Comparison of ENCODE assay signal across 8 cellular contexts in genomic region chr10:70146489-70147488, GRCh38. TPM values are rescaled to one million over a fixed set of nuclear protein-coding genes. Genes with fewer than 3 reads are reported as not detected.
DNase-seq lines count a peak whose midpoint lies in the region; ATAC-seq and TF ChIP-seq lines count a peak whose summit lies in the region.

TSS of gene TYSND1 (minus strand) at chr10:70146700. CDS start at chr10:70146586, 114 bp downstream.

- in situ Hi-C loops in GM18951 (cut with MboI; ENCODE audit: low sequenced_read_pairs, unreplicated experiment), result no loop called here

- no peaks in the 10 kb centered on the region for H3K27me3 Mint-ChIP-seq in WTC11 (ENCODE audit: low read depth)
- H3K27me3 Mint-ChIP-seq in immature natural killer cell (ENCODE audit: low read depth in 3 of 3), result peaks cover 4 to 10% (median 7%) of the 10 kb centered on the region in 3 donors

- TF ChIP-seq POLR2A in GM18951 (IDR thresholded peaks at IDR 0.05; ENCODE audit: extremely low read depth, insufficient read depth, insufficient read length), result peak; percentile 79

- CTCF ChIA-PET in WTC11 (lab: Charles Lee), result interaction anchor here (0.6 to 4.0 kb wide), 71 partner anchors 9 to 697 kb away, joined by 3 to 79 read pairs (median 4); partner anchors contain the start of genes MACROH2A2, NPFFR1, PPA1 and SAR1A

- peaks cover 13% of the 10 kb centered on the region for H3K36me3 Mint-ChIP-seq in WTC11
- H3K36me3 Mint-ChIP-seq in immature natural killer cell, result peaks cover 8 to 15% (median 11%) of the 10 kb centered on the region in 3 donors

- ATAC-seq in HG03196 (IDR thresholded peaks at IDR 0.05; ENCODE audit: unreplicated experiment) (peak; percentile 91), WTC11 (peak; percentile 93)

- POLR2A ChIA-PET in WTC11 (lab: Charles Lee), result interaction anchor here (0.6 to 1.8 kb wide), 18 partner anchors 10 to 1511 kb away, joined by 3 to 19 read pairs (median 4); partner anchors contain the start of gene SAR1A

- peaks cover 16% of the 10 kb centered on the region for H3K4me1 Mint-ChIP-seq in WTC11
- peaks cover 30 to 37% of the 10 kb centered on the region in 2 donors for H3K4me1 Mint-ChIP-seq in immature natural killer cell

- DNase-seq in AG09319 (ENCODE audit: extremely low read depth, low read depth), result peak; percentile 95
- DNase-seq in NCI-H226, result peak; percentile 98
- peak; percentile 98 for DNase-seq in WTC11 (ENCODE audit: low spot score)
- peak; percentile 98 to 99 for DNase-seq in cardiac fibroblast (ENCODE audit: low read depth in 2 of 2)
- DNase-seq in immature natural killer cell, result peak; percentile 91 to 92 (median 91)
- peak; percentile 96 for DNase-seq in smooth muscle cell of the brain vasculature (ENCODE audit: low read depth, low spot score)

- TF ChIP-seq CTCF in AG09319 (IDR thresholded peaks at IDR 0.05; ENCODE audit: low read depth, low read length), result peak; percentile 87
- TF ChIP-seq CTCF in WTC11 (IDR thresholded peaks at IDR 0.05), result peak; percentile 17; the same call in 1 of the 2 replicates
- peak; percentile 74 for TF ChIP-seq CTCF in cardiac fibroblast (IDR thresholded peaks at IDR 0.05; ENCODE audit: low read depth, low read length)

- peak within 1 kb of the TSS; percentile 96 for H3K27ac Mint-ChIP-seq in WTC11
- peak within 1 kb of the TSS; percentile 79 to 98 (median 96) for H3K27ac Mint-ChIP-seq in immature natural killer cell

- peak within 1 kb of the TSS; percentile 55 to 66 for H3K4me3 ChIP-seq in cardiac fibroblast (replicated peaks in 1 of 2; ENCODE audit: low read depth in 2 of 2, low read length in 2 of 2)

- H3K9me3 Mint-ChIP-seq in WTC11 (no peaks in the 10 kb centered on the region), immature natural killer cell (no peaks in the 10 kb centered on the region)

- H3K4me3 Mint-ChIP-seq in WTC11, result peak within 1 kb of the TSS; percentile 78
- H3K4me3 Mint-ChIP-seq in immature natural killer cell, result peak within 1 kb of the TSS; percentile 88 to 95 (median 90)

TF ChIP-seq in WTC11, 78 proteins besides CTCF, POLR2A, EP300 and RAD21 (continues in another document):
- TF ChIP-seq ERG (CRISPR knock-in tag; IDR thresholded peaks at IDR 0.05) (peak; percentile 69; the same call in 1 of the 2 replicates), FOXP1 (CRISPR knock-in tag; IDR thresholded peaks at IDR 0.05; ENCODE audit: borderline replicate concordance) (0 out of 2 replicates have a peak, but pooled peaks have one; percentile 9), ZNF138 (CRISPR knock-in tag; conservative IDR thresholded peaks at IDR 0.05) (peak; percentile 34; the same call in 1 of the 2 replicates), MYBL2 (CRISPR knock-in tag; IDR thresholded peaks at IDR 0.05) (peak; percentile 58; the same call in 1 of the 2 replicates), ZNF532 (CRISPR knock-in tag; IDR thresholded peaks at IDR 0.05; ENCODE audit: borderline replicate concordance) (no peak), TP53 (CRISPR knock-in tag; IDR thresholded peaks at IDR 0.05) (peak; percentile 10; the same call in 1 of the 2 replicates), E2F1 (CRISPR knock-in tag; IDR thresholded peaks at IDR 0.05) (no peak), ZNF396 (CRISPR knock-in tag; IDR thresholded peaks at IDR 0.05; ENCODE audit: borderline replicate concordance) (no peak), ETV6 (CRISPR knock-in tag; IDR thresholded peaks at IDR 0.05) (peak; percentile 33; the same call in 1 of the 2 replicates), ATF1 (CRISPR knock-in tag; IDR thresholded peaks at IDR 0.05) (0 out of 2 replicates have a peak, but pooled peaks have one; percentile 46), NR2C2 (CRISPR knock-in tag; IDR thresholded peaks at IDR 0.05) (no peak), ZNF219 (CRISPR knock-in tag; IDR thresholded peaks at IDR 0.05; ENCODE audit: borderline replicate concordance) (peak; percentile 74; the same call in 1 of the 2 replicates), ESRRA (CRISPR knock-in tag; IDR thresholded peaks at IDR 0.05; ENCODE audit: borderline replicate concordance) (peak; percentile 80; the same call in 1 of the 2 replicates), USF1 (CRISPR knock-in tag; IDR thresholded peaks at IDR 0.05) (0 out of 2 replicates have a peak, but pooled peaks have one; percentile 21), ZNF121 (CRISPR knock-in tag; IDR thresholded peaks at IDR 0.05) (0 out of 2 replicates have a peak, but pooled peaks have one; percentile 13), RORB (CRISPR knock-in tag; IDR thresholded peaks at IDR 0.05) (no peak)
- TF ChIP-seq, protein P1, sequence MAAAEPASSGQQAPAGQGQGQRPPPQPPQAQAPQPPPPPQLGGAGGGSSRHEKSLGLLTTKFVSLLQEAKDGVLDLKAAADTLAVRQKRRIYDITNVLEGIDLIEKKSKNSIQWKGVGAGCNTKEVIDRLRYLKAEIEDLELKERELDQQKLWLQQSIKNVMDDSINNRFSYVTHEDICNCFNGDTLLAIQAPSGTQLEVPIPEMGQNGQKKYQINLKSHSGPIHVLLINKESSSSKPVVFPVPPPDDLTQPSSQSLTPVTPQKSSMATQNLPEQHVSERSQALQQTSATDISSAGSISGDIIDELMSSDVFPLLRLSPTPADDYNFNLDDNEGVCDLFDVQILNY (CRISPR knock-in tag; IDR thresholded peaks at IDR 0.05), result peak; percentile 37; the same call in 1 of the 2 replicates
- TF ChIP-seq, protein P2, sequence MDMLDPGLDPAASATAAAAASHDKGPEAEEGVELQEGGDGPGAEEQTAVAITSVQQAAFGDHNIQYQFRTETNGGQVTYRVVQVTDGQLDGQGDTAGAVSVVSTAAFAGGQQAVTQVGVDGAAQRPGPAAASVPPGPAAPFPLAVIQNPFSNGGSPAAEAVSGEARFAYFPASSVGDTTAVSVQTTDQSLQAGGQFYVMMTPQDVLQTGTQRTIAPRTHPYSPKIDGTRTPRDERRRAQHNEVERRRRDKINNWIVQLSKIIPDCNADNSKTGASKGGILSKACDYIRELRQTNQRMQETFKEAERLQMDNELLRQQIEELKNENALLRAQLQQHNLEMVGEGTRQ (CRISPR knock-in tag; IDR thresholded peaks at IDR 0.05), result 0 out of 2 replicates have a peak, but pooled peaks have one; percentile 10
- TF ChIP-seq, protein P3, sequence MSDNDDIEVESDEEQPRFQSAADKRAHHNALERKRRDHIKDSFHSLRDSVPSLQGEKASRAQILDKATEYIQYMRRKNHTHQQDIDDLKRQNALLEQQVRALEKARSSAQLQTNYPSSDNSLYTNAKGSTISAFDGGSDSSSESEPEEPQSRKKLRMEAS (CRISPR knock-in tag; IDR thresholded peaks at IDR 0.05), result peak; percentile 77

RNA-seq across cellular contexts. Expression of gene TYSND1, which starts in this region (rescaled TPM):
- 18.9 to 21.3 TPM (median 20.7 TPM) in 3 replicates for total RNA-seq in WTC11 (2021)
- polyA plus RNA-seq in immature natural killer cell, result 10 to 100 TPM; 16.6 to 20.0 (median 18.3) TPM

Comparison
In these comparisons a context has a peak if more than half of its experiments do, and no peak if none do; other contexts are left out.
1. Peak in every context shown above with its lines: DNase-seq, ATAC-seq and H3K4me3 ChIP-seq.
2. CTCF ChIP-seq: peak in every context shown above with its lines; median percentile 87 in AG09319; 74 in cardiac fibroblast; 17 in WTC11.